In the genomic region with DNA sequence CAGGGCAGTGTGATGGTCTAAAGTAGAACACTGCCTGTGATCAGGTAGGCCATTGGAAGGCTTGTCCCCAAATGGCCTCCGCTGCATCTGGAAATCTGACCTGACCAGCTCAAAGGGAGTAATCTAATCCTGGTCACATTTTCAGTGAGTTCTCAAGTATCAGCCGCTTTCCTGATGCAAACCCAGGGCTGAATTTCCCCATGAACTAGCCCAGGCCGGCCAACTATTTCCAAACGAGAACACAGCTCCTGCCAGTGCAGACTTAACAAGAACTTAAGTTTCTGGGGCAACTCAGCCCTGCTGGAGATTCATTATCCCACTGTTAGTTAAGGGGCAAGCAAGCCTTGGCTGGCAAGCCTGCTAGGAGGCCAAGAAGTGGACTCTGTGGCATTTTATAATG, we compare ENCODE assay signal across 1 cellular context.
TF ChIP-seq lines count a peak whose summit lies in the region.

No MANE protein-coding gene starts in this region.

TF ChIP-seq in K562, 482 proteins besides CTCF, POLR2A, EP300 and RAD21:
- TF ChIP-seq, protein P1, sequence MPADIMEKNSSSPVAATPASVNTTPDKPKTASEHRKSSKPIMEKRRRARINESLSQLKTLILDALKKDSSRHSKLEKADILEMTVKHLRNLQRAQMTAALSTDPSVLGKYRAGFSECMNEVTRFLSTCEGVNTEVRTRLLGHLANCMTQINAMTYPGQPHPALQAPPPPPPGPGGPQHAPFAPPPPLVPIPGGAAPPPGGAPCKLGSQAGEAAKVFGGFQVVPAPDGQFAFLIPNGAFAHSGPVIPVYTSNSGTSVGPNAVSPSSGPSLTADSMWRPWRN (IDR thresholded peaks at IDR 0.05; ENCODE audit: low read depth) = no peak
- TF ChIP-seq FOXP1 (CRISPR knock-in tag; IDR thresholded peaks at IDR 0.05) (no peak), ZNF282 (CRISPR knock-in tag; IDR thresholded peaks at IDR 0.05) (no peak), EZH2 (IDR thresholded peaks at IDR 0.05; ENCODE audit: borderline replicate concordance, low read depth, low read length) (no peak), NR3C1 (CRISPR knock-in tag; IDR thresholded peaks at IDR 0.05) (no peak), NFYB (IDR thresholded peaks at IDR 0.05; ENCODE audit: extremely low read depth, insufficient read length) (no peak), ETS2 (tag; IDR thresholded peaks at IDR 0.05; ENCODE audit: borderline replicate concordance, poor library complexity, severe bottlenecking) (no peak)
- TF ChIP-seq, protein P2, sequence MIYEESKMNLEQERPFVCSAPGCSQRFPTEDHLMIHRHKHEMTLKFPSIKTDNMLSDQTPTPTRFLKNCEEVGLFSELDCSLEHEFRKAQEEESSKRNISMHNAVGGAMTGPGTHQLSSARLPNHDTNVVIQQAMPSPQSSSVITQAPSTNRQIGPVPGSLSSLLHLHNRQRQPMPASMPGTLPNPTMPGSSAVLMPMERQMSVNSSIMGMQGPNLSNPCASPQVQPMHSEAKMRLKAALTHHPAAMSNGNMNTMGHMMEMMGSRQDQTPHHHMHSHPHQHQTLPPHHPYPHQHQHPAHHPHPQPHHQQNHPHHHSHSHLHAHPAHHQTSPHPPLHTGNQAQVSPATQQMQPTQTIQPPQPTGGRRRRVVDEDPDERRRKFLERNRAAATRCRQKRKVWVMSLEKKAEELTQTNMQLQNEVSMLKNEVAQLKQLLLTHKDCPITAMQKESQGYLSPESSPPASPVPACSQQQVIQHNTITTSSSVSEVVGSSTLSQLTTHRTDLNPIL (CRISPR knock-in tag; IDR thresholded peaks at IDR 0.05) = no peak
- TF ChIP-seq, protein P3, sequence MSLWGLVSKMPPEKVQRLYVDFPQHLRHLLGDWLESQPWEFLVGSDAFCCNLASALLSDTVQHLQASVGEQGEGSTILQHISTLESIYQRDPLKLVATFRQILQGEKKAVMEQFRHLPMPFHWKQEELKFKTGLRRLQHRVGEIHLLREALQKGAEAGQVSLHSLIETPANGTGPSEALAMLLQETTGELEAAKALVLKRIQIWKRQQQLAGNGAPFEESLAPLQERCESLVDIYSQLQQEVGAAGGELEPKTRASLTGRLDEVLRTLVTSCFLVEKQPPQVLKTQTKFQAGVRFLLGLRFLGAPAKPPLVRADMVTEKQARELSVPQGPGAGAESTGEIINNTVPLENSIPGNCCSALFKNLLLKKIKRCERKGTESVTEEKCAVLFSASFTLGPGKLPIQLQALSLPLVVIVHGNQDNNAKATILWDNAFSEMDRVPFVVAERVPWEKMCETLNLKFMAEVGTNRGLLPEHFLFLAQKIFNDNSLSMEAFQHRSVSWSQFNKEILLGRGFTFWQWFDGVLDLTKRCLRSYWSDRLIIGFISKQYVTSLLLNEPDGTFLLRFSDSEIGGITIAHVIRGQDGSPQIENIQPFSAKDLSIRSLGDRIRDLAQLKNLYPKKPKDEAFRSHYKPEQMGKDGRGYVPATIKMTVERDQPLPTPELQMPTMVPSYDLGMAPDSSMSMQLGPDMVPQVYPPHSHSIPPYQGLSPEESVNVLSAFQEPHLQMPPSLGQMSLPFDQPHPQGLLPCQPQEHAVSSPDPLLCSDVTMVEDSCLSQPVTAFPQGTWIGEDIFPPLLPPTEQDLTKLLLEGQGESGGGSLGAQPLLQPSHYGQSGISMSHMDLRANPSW (CRISPR knock-in tag; IDR thresholded peaks at IDR 0.05) = no peak
